ENCODE assay signal across 8 cellular contexts in genomic region chr11:45917623-45918330, GRCh38. TPM values are rescaled to one million over a fixed set of nuclear protein-coding genes. Genes with fewer than 3 reads are reported as not detected.
DNase-seq lines count a peak whose midpoint lies in the region; ATAC-seq, FAIRE-seq and TF ChIP-seq lines count a peak whose summit lies in the region.

Gene PEX16, minus strand, starts transcription at chr11:45917877. Its CDS starts 66 bp downstream, at chr11:45917811.

- H4K91ac ChIP-seq in H1 (replicated peaks; ENCODE audit: insufficient read length, low read length), result peak within 1 kb of the TSS; percentile 83

- H3K4me1 Mint-ChIP-seq in memory B cell, result peaks cover 39% of the 10 kb centered on the region

- H3K36me3 Mint-ChIP-seq in memory B cell, result peaks cover 9% of the 10 kb centered on the region

- peak within 1 kb of the TSS; percentile 84 to 90 (median 88) for H3K4me3 ChIP-seq in H1 (ENCODE audit: extremely low read depth in 1 of 4, insufficient read depth in 2 of 4, low read depth in 3 of 4, low read length in 4 of 4)

- peak in 1 of 2 experiments; percentile 63; a peak in 2 of 3 replicates for TF ChIP-seq POLR2A in H1 (IDR thresholded peaks at IDR 0.05; ENCODE audit: control extremely low read depth in 1 of 2, low read depth in 2 of 2, low read length in 2 of 2)

- H2BK20ac ChIP-seq in H1 (ENCODE audit: low read length), result no peak within 1 kb of the TSS

- no peaks in the 10 kb centered on the region for H3K9me3 Mint-ChIP-seq in memory B cell

- peaks cover 12 to 28% (median 20%) of the 10 kb centered on the region in 4 experiments for H3K4me1 ChIP-seq in H1 (replicated peaks in 1 of 4; ENCODE audit: control insufficient read depth in 3 of 4, insufficient read depth in 4 of 4, low read length in 3 of 4)

- H3K9me3 ChIP-seq in H1 (ENCODE audit: insufficient read depth in 2 of 2, low read depth in 1 of 2, low read length in 1 of 2), result no peaks in the 10 kb centered on the region

- H3K23ac ChIP-seq in H1 (ENCODE audit: insufficient read length), result no peak within 1 kb of the TSS

- POLR2A ChIA-PET in H1 (lab: Charles Lee; ENCODE audit: partially characterized antibody), result interaction anchor here (0.6 to 5.4 kb wide), 13 partner anchors 10 to 384 kb away, joined by 3 to 36 read pairs (median 4); partner anchors contain the start of genes FREY1 and PHF21A

- H3K14ac ChIP-seq in H1 (ENCODE audit: insufficient read length), result no peak within 1 kb of the TSS

- H2BK120ac ChIP-seq in H1 (replicated peaks; ENCODE audit: low read depth, low read length), result no peak within 1 kb of the TSS

- TF ChIP-seq RAD21 in H1 (IDR thresholded peaks at IDR 0.05 in 1 of 2, conservative IDR thresholded peaks at IDR 0.05 in 1 of 2; ENCODE audit: low read depth in 2 of 2, low read length in 2 of 2), result no peak

- peak within 1 kb of the TSS; percentile 18; the same call in 1 of the 2 replicates for H2AFZ ChIP-seq in H1 (ENCODE audit: low read length)

- peak; percentile 69 for FAIRE-seq in H1 (lab: Jason Lieb, UNC)

- CTCF ChIA-PET in H1 (lab: Charles Lee; ENCODE audit: partially characterized antibody), result interaction anchor here (1.3 to 4.7 kb wide), 7 partner anchors 19 to 321 kb away, joined by 3 to 33 read pairs (median 5); no protein-coding TSS in a partner anchor

- H4K20me1 ChIP-seq in H1 (replicated peaks in 1 of 2; ENCODE audit: control insufficient read depth in 1 of 2, insufficient read depth in 2 of 2, low read length in 2 of 2), result peaks cover 4 to 19% of the 10 kb centered on the region in 2 experiments

- DNase-seq in COLO668 (lab: John Stamatoyannopoulos, UW; ENCODE audit: unreplicated experiment) (peak; percentile 97), HT1080 (ENCODE audit: low read depth) (peak; percentile 99), NOMO-1 treated with DMSO at 0.1 percent for 48 hours (lab: John Stamatoyannopoulos, UW; ENCODE audit: unreplicated experiment) (peak; percentile 99), H1 (ENCODE audit: low read depth in 1 of 2, low spot score in 2 of 2) (peak; percentile 88 to 93), memory B cell (ENCODE audit: low spot score in 2 of 2) (peak; percentile 84 to 91)
- peak; percentile 82 to 93 for DNase-seq in activated CD8-positive, alpha-beta memory T cell treated with anti-CD3 and anti-CD28 coated beads for 4 hours (ENCODE audit: low read depth in 2 of 2)
- DNase-seq in stimulated activated CD8-positive, alpha-beta memory T cell treated with anti-CD3 and anti-CD28 coated beads, Interleukin-12 subunit alpha, Interleukin-12 subunit beta, amount 100 ng/mL, for 24 hours (ENCODE audit: extremely low read depth), result peak; percentile 89

- no peak within 1 kb of the TSS for H2AK5ac ChIP-seq in H1 (ENCODE audit: low read depth, low read length)

- H3K4me2 ChIP-seq in H1 (ENCODE audit: insufficient read depth in 1 of 2, low read depth in 2 of 2, low read length in 2 of 2), result peak within 1 kb of the TSS; percentile 91 to 97

- peak within 1 kb of the TSS; percentile 88 for H3K27ac Mint-ChIP-seq in memory B cell

- H4K5ac ChIP-seq in H1 (ENCODE audit: insufficient read length, low read depth, low read length), result peak within 1 kb of the TSS; percentile 86

- peak within 1 kb of the TSS; percentile 81 for H2BK5ac ChIP-seq in H1 (ENCODE audit: low read depth, low read length)

- peak within 1 kb of the TSS; percentile 89 for H3K4me3 Mint-ChIP-seq in memory B cell

- ATAC-seq in GM21360 (IDR thresholded peaks at IDR 0.05; ENCODE audit: unreplicated experiment) (peak; percentile 79), memory B cell (ENCODE audit: low read depth) (peak; percentile 83)

- H3K9ac ChIP-seq in H1 (replicated peaks in 1 of 4; ENCODE audit: extremely low read depth in 1 of 4, low read depth in 3 of 4, low read length in 3 of 4), result peak within 1 kb of the TSS; percentile 44 to 77 (median 46)

- H3K79me2 ChIP-seq in H1 (ENCODE audit: control insufficient read depth in 1 of 2, insufficient read depth in 2 of 2, low read length in 2 of 2), result peaks cover 0 to 6% of the 10 kb centered on the region in 2 experiments; a peak in 1 of 4 replicates

- H3K4ac ChIP-seq in H1 (replicated peaks; ENCODE audit: insufficient read length, low read depth, low read length), result peak within 1 kb of the TSS; percentile 97

- no peaks in the 10 kb centered on the region for H3K27me3 Mint-ChIP-seq in memory B cell

- H3K27me3 ChIP-seq in H1 (replicated peaks in 1 of 4; ENCODE audit: control insufficient read depth in 3 of 4, extremely low read depth in 1 of 4, insufficient read depth in 3 of 4, low read length in 3 of 4), result peaks cover 0 to 9% (median 0%) of the 10 kb centered on the region in 4 experiments; a peak in 3 of 7 replicates

- no peak for TF ChIP-seq CTCF in H1 (IDR thresholded peaks at IDR 0.05; ENCODE audit: control extremely low read depth in 1 of 3, insufficient read depth in 1 of 3, low read depth in 1 of 3, low read length in 3 of 3)

- peak within 1 kb of the TSS; percentile 64; the same call in 1 of the 2 replicates for H3K27ac ChIP-seq in H1 (ENCODE audit: low read depth, low read length)

- peak in 1 of 2 experiments; percentile 5; a peak in 1 of 3 replicates for TF ChIP-seq EP300 in H1 (IDR thresholded peaks at IDR 0.05; ENCODE audit: borderline replicate concordance in 1 of 2, low read depth in 2 of 2, low read length in 2 of 2)

- H2BK15ac ChIP-seq in H1 (ENCODE audit: low read length), result no peak within 1 kb of the TSS

- WGBS in H1 (ENCODE audit: extremely low coverage in 1 of 2, insufficient coverage in 1 of 2, insufficient read length in 1 of 2, insufficient replicate concordance in 2 of 2, low coverage in 1 of 2, low lambda C conversion rate in 2 of 2, missing lambda C conversion rate in 1 of 2), 2 experiments, result 2% methylated on average over 45 of the region's 45 CpGs; no CpG with 5 or more reads in 1 of the 2 experiments

- H2BK12ac ChIP-seq in H1 (ENCODE audit: low read depth, low read length), result no peak within 1 kb of the TSS

- H3K23me2 ChIP-seq in H1 (ENCODE audit: low read depth, low read length), result peaks cover 17% of the 10 kb centered on the region

- H3K18ac ChIP-seq in H1 (ENCODE audit: extremely low read depth, low read length), result peak within 1 kb of the TSS; percentile 87

- peaks cover 8% of the 10 kb centered on the region; the same call in 1 of the 2 replicates for H3K79me1 ChIP-seq in H1 (ENCODE audit: low read depth, low read length)

- no peak within 1 kb of the TSS for H3K56ac ChIP-seq in H1 (replicated peaks; ENCODE audit: insufficient read length, low read depth, low read length)

- H3K36me3 ChIP-seq in H1 (ENCODE audit: control insufficient read depth in 2 of 4, insufficient read depth in 4 of 4, low read length in 3 of 4), result peaks cover 3 to 21% (median 15%) of the 10 kb centered on the region in 4 experiments; a peak in 7 of 8 replicates

- H4K8ac ChIP-seq in H1 (ENCODE audit: extremely low read depth, insufficient read depth, low read length), result peak within 1 kb of the TSS; percentile 85

TF ChIP-seq in H1, 55 proteins besides CTCF, POLR2A, EP300 and RAD21 (continues in another document):
- TF ChIP-seq CEBPB (IDR thresholded peaks at IDR 0.05; ENCODE audit: low read depth, low read length), result peak; percentile 98
- TF ChIP-seq TBP (IDR thresholded peaks at IDR 0.05; ENCODE audit: low read depth, low read length), result no peak; the same call in 1 of the 2 replicates
- 0 out of 2 replicates have a peak, but pooled peaks have one; percentile 28 for TF ChIP-seq MAX (IDR thresholded peaks at IDR 0.05)
- TF ChIP-seq TAF1 (IDR thresholded peaks at IDR 0.05; ENCODE audit: low read depth, low read length), result 0 out of 2 replicates have a peak, but pooled peaks have one; percentile 54
- 0 out of 2 replicates have a peak, but pooled peaks have one; percentile 14 for TF ChIP-seq JUND (IDR thresholded peaks at IDR 0.05; ENCODE audit: low read length)
- no peak for TF ChIP-seq CHD2 (IDR thresholded peaks at IDR 0.05; ENCODE audit: low read length)
- TF ChIP-seq SRF (IDR thresholded peaks at IDR 0.05; ENCODE audit: low read depth, low read length), result peak; percentile 95
- peak; percentile 82 for TF ChIP-seq TAF7 (optimal IDR thresholded peaks at IDR 0.05; ENCODE audit: borderline replicate concordance, low read depth, low read length)
- TF ChIP-seq POU5F1 (IDR thresholded peaks at IDR 0.05; ENCODE audit: low read depth, low read length), result no peak
- no peak for TF ChIP-seq EGR1 (IDR thresholded peaks at IDR 0.05; ENCODE audit: borderline replicate concordance, low read depth, low read length)
- no peak for TF ChIP-seq ATF3 (IDR thresholded peaks at IDR 0.05; ENCODE audit: insufficient read depth, low read depth, low read length)
- TF ChIP-seq GABPA (IDR thresholded peaks at IDR 0.05; ENCODE audit: borderline replicate concordance, insufficient read depth, low read length), result peak; percentile 89; the same call in 1 of the 2 replicates
- peak; percentile 20 for TF ChIP-seq ASH2L (IDR thresholded peaks at IDR 0.05; ENCODE audit: low read length)
- no peak for TF ChIP-seq CBX8 (IDR thresholded peaks at IDR 0.05; ENCODE audit: borderline replicate concordance, low read depth, low read length)
- no peak for TF ChIP-seq KDM1A (IDR thresholded peaks at IDR 0.05; ENCODE audit: borderline replicate concordance, low read length)
- TF ChIP-seq NANOG (IDR thresholded peaks at IDR 0.05; ENCODE audit: insufficient read depth, low read depth, low read length, poor library complexity, severe bottlenecking), result no peak
- peak; percentile 62 for TF ChIP-seq SP1 (IDR thresholded peaks at IDR 0.05; ENCODE audit: low read depth, low read length)

RNA-seq across cellular contexts. Expression of gene PEX16, which starts in this region (rescaled TPM):
- 37.3 and 46.0 TPM in 2 replicates for total RNA-seq in HT1080 (2014; rRNA removed; shearing (Covaris generic))
- 26.5 and 30.3 TPM in 2 replicates for polyA plus RNA-seq in HT1080 (2015; cell fraction: cytosol; rRNA removed)
- polyA plus RNA-seq in HT1080 (2015; cell fraction: nucleus; rRNA removed), result 32.1 and 34.7 TPM in 2 replicates
- 29.2 and 29.4 TPM in 2 replicates for total RNA-seq in H1 (2021; fragmentation: NEBNext Ultra II Directional; extraction: Animal tissue kit (Norgen Biotek cat#: 25700))
- polyA plus RNA-seq in H1 (2011; rRNA removed), result 36.0 and 47.2 TPM in 2 replicates
- 46.3 TPM for polyA plus RNA-seq in H1 (2011; cell fraction: cytosol; rRNA removed)
- 68.9 TPM for polyA plus RNA-seq in H1 (2011; cell fraction: nucleus; rRNA removed)
- polyA plus RNA-seq in H1 (2012, experiment 1 of 2), result 20.7 to 30.4 TPM (median 29.2 TPM) in 4 replicates
- 39.5 TPM for polyA plus RNA-seq in H1 (2012, experiment 2 of 2)
- polyA plus RNA-seq in H1 (2013, experiment 1 of 2), result 19.5 TPM
- 16.5 TPM for polyA plus RNA-seq in H1 (2013, experiment 2 of 2)
- 12.2 and 12.5 TPM in 2 replicates for polyA minus RNA-seq in H1 (2011; rRNA and poly(A)+ RNA removed)
- 22.0 TPM for polyA minus RNA-seq in H1 (2011; cell fraction: cytosol; rRNA and poly(A)+ RNA removed)
- 28.4 TPM for polyA minus RNA-seq in H1 (2011; cell fraction: nucleus; rRNA and poly(A)+ RNA removed)

Comparison
In these comparisons a context has a peak if more than half of its experiments do, and no peak if none do; other contexts are left out.
1. Peak in every context shown above with its lines: DNase-seq, ATAC-seq, H3K4me3 ChIP-seq and H3K27ac ChIP-seq.